1 cellular context compared by ENCODE assay signal in the genomic region with DNA sequence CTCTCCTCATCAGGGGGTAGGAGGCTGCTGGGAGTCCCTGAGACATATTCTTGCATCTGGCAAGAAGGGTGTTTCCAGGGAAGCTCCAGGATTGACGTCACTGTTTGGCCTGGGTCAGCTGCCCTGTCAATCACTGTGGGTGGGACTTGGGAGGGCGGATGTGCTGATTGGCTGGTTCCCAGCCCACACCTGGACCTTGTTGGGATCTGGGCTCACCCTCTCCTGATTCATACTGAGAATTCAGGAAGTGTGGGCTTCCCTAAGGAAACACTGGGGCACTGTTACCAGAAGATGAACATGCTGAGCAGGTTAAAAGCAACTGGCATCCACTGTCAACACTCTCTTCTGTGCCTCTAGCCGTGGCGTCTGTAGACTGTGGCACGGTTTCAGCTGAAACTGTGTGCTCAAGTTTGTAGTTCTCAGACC.
TF ChIP-seq lines count a peak whose summit lies in the region.

No MANE protein-coding gene starts in this region.

TF ChIP-seq in K562, 482 proteins besides CTCF, POLR2A, EP300 and RAD21:
- 0 out of 2 replicates have a peak, but pooled peaks have one; percentile 21 for TF ChIP-seq PBX2 (CRISPR knock-in tag; IDR thresholded peaks at IDR 0.05; ENCODE audit: low read depth)
- TF ChIP-seq PBX2 (tag; conservative IDR thresholded peaks at IDR 0.05; ENCODE audit: low read depth): peak; percentile 68
- TF ChIP-seq, protein P1, sequence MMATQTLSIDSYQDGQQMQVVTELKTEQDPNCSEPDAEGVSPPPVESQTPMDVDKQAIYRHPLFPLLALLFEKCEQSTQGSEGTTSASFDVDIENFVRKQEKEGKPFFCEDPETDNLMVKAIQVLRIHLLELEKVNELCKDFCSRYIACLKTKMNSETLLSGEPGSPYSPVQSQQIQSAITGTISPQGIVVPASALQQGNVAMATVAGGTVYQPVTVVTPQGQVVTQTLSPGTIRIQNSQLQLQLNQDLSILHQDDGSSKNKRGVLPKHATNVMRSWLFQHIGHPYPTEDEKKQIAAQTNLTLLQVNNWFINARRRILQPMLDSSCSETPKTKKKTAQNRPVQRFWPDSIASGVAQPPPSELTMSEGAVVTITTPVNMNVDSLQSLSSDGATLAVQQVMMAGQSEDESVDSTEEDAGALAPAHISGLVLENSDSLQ (IDR thresholded peaks at IDR 0.05): peak; percentile 94
- TF ChIP-seq TCF7 (IDR thresholded peaks at IDR 0.05; ENCODE audit: borderline replicate concordance): no peak
- TF ChIP-seq HIVEP1 (CRISPR knock-in tag; IDR thresholded peaks at IDR 0.05): no peak
